ENCODE assay signal across 1 cellular context in the genomic region with DNA sequence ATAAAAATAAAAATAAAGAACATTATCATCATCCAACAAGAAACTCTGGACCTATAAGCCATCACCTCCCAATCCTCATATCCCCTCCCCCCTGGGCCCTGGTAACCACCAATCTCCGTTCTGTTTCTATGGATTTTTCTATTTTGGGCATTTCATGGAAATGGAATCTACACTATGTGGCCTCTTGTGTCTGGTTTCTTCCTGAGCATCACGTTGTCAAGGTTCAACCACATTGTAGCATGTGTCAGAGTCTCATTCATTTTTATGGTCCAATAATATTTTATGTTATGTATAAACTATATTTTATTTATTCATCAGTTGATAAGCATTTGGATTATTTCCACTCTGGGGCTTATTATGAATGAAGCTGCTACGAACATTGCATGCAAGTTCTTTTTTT.
TF ChIP-seq lines count a peak whose summit lies in the region.

No MANE protein-coding gene starts in this region.

TF ChIP-seq in SK-N-SH treated with all-trans-retinoic acid at 6 μM for 48 hours, 23 proteins besides CTCF, POLR2A, EP300 and RAD21 (continued from another document):
- TF ChIP-seq PATZ1 (CRISPR knock-in tag; IDR thresholded peaks at IDR 0.05; ENCODE audit: borderline replicate concordance) (no peak), ZFP3 (CRISPR knock-in tag; IDR thresholded peaks at IDR 0.05) (no peak), GLIS3 (CRISPR knock-in tag; IDR thresholded peaks at IDR 0.05) (no peak), ZNF70 (CRISPR knock-in tag; IDR thresholded peaks at IDR 0.05) (no peak), ARNTL (CRISPR knock-in tag; IDR thresholded peaks at IDR 0.05; ENCODE audit: borderline replicate concordance, low read depth) (no peak), TOX (CRISPR knock-in tag; IDR thresholded peaks at IDR 0.05; ENCODE audit: borderline replicate concordance) (no peak), PPARA (CRISPR knock-in tag; IDR thresholded peaks at IDR 0.05; ENCODE audit: borderline replicate concordance) (no peak), RARB (CRISPR knock-in tag; IDR thresholded peaks at IDR 0.05) (no peak), ZNF8 (CRISPR knock-in tag; IDR thresholded peaks at IDR 0.05) (no peak), SNAI2 (CRISPR knock-in tag; IDR thresholded peaks at IDR 0.05) (no peak), ZNF565 (CRISPR knock-in tag; conservative IDR thresholded peaks at IDR 0.05; ENCODE audit: low read depth) (no peak)
